Comparison of ENCODE assay signal across 19 cellular contexts in the genomic region with DNA sequence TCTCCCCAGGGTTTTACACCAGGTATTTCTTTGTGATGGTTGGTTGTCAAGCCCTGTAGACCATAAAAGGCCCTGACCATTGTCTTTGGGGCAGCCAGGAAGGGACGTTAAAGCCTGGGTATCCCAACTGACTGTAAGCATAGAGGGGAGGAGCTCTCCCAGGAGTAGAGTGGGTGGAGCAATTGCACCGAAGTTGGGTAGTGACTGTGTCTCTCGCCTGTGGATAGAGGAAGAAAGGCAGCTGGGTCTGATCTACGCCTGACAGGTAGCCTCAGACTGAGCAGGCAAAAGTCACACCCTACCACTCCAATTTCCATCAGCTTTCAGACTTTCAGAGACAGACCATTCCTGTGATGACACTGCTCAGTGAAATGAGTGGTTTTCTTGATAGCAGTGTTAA.
DNase-seq lines count a peak whose midpoint lies in the region; ATAC-seq and TF ChIP-seq lines count a peak whose summit lies in the region.
"Had no signal": no experiment of that assay in that cellular context is flagged by ENCODE, and none has a peak within 500 bp of the region (broad histone marks: within the 10 kb centered on the region; RNA-seq: fewer than 3 reads in every experiment).

No MANE protein-coding gene starts in this region.

- no peaks in the 10 kb centered on the region for H3K9me3 Mint-ChIP-seq in activated naive CD8-positive, alpha-beta T cell treated with anti-CD3 and anti-CD28 coated beads, Interleukin-2, amount 50 U/mL, for 24 hours
- no peaks in the 10 kb centered on the region for H3K9me3 Mint-ChIP-seq in activated naive CD8-positive, alpha-beta T cell treated with anti-CD3 and anti-CD28 coated beads for 36 hours
- H3K9me3 Mint-ChIP-seq in WTC11 = no peaks in the 10 kb centered on the region

- H3K4me1 ChIP-seq in transverse colon = peaks cover 5 to 41% (median 21%) of the 10 kb centered on the region in 4 donors

- H3K27me3 Mint-ChIP-seq in activated naive CD8-positive, alpha-beta T cell treated with anti-CD3 and anti-CD28 coated beads, Interleukin-2, amount 50 U/mL, for 24 hours = no peaks in the 10 kb centered on the region
- H3K27me3 Mint-ChIP-seq in activated naive CD8-positive, alpha-beta T cell treated with anti-CD3 and anti-CD28 coated beads for 36 hours = no peaks in the 10 kb centered on the region
- no peaks in the 10 kb centered on the region for H3K27me3 Mint-ChIP-seq in WTC11 (ENCODE audit: low read depth)

- TF ChIP-seq EP300 in transverse colon (IDR thresholded peaks at IDR 0.05; ENCODE audit: low read depth) = no peak

- POLR2A ChIA-PET in WTC11 (lab: Charles Lee) = interaction anchor here (0.6 kb wide), 1 partner anchor 26 kb away, joined by 3 read pairs; no protein-coding TSS in a partner anchor

- intact Hi-C loops in transverse colon (cut with DNase I; ENCODE audit: low total_unique reads) = no loop called here

- TF ChIP-seq POLR2A in transverse colon (IDR thresholded peaks at IDR 0.05) = no peak

- H3K36me3 ChIP-seq in transverse colon = no peaks in the 10 kb centered on the region
- H3K36me3 ChIP-seq: vagina had no signal

- TF ChIP-seq CTCF in WTC11 (IDR thresholded peaks at IDR 0.05) (no peak), transverse colon (IDR thresholded peaks at IDR 0.05) (no peak)

- peaks cover 18% of the 10 kb centered on the region for H3K36me3 Mint-ChIP-seq in activated naive CD8-positive, alpha-beta T cell treated with anti-CD3 and anti-CD28 coated beads, Interleukin-2, amount 50 U/mL, for 24 hours (ENCODE audit: low read depth)
- peaks cover 6% of the 10 kb centered on the region for H3K36me3 Mint-ChIP-seq in activated naive CD8-positive, alpha-beta T cell treated with anti-CD3 and anti-CD28 coated beads for 36 hours
- peaks cover 2% of the 10 kb centered on the region; the same call in 1 of the 2 replicates for H3K36me3 Mint-ChIP-seq in WTC11

- in situ Hi-C loops in transverse colon (cut with MboI; ENCODE audit: low pct_ligation_motif_present in 1 of 4, low pct_unique_long_range_greater_than_20kb in 1 of 4, low sequenced_read_pairs in 3 of 4) = loop anchor here in 3 of 4 donors (5.0 to 10.0 kb wide), 2 partner anchors 172 to 175 kb away; no protein-coding TSS in a partner anchor

- H3K27ac ChIP-seq in transverse colon = peak overlapping the region in 1 of 4 donors; percentile 5
- H3K27ac ChIP-seq: body of pancreas, neutrophil, vagina had no signal

- H3K9me3 ChIP-seq in transverse colon = no peaks in the 10 kb centered on the region
- H3K9me3 ChIP-seq: body of pancreas, neutrophil, vagina had no signal

- peak; percentile 46 for ATAC-seq in activated naive CD8-positive, alpha-beta T cell treated with anti-CD3 and anti-CD28 coated beads, Interleukin-2, amount 50 U/mL, for 24 hours
- ATAC-seq in WTC11 (peak; percentile 86), esophagus mucosa (no peak)
- ATAC-seq: body of pancreas, HepG2 had no signal

- no peak overlapping the region for H3K27ac Mint-ChIP-seq in activated naive CD8-positive, alpha-beta T cell treated with anti-CD3 and anti-CD28 coated beads, Interleukin-2, amount 50 U/mL, for 24 hours
- H3K27ac Mint-ChIP-seq in activated naive CD8-positive, alpha-beta T cell treated with anti-CD3 and anti-CD28 coated beads for 36 hours = no peak overlapping the region
- peak overlapping the region; percentile 43; the same call in 1 of the 2 replicates for H3K27ac Mint-ChIP-seq in WTC11

- H3K4me3 Mint-ChIP-seq in activated naive CD8-positive, alpha-beta T cell treated with anti-CD3 and anti-CD28 coated beads, Interleukin-2, amount 50 U/mL, for 24 hours = no peak overlapping the region
- H3K4me3 Mint-ChIP-seq in activated naive CD8-positive, alpha-beta T cell treated with anti-CD3 and anti-CD28 coated beads for 36 hours = no peak overlapping the region
- H3K4me3 Mint-ChIP-seq in WTC11 = no peak overlapping the region

- H3K4me1 Mint-ChIP-seq in activated naive CD8-positive, alpha-beta T cell treated with anti-CD3 and anti-CD28 coated beads, Interleukin-2, amount 50 U/mL, for 24 hours = peaks cover 42% of the 10 kb centered on the region
- peaks cover 30% of the 10 kb centered on the region for H3K4me1 Mint-ChIP-seq in activated naive CD8-positive, alpha-beta T cell treated with anti-CD3 and anti-CD28 coated beads for 36 hours
- peaks cover 43% of the 10 kb centered on the region for H3K4me1 Mint-ChIP-seq in WTC11

- WGBS in transverse colon (ENCODE audit: low coverage in 1 of 2), 2 donors = 36 to 40% methylated on average over 1 to 4 of the region's 4 CpGs

- H3K27me3 ChIP-seq in transverse colon = no peaks in the 10 kb centered on the region
- H3K27me3 ChIP-seq: body of pancreas, neutrophil, vagina had no signal

- CTCF ChIA-PET in WTC11 (lab: Charles Lee) = interaction anchor here (0.5 to 4.3 kb wide), 5 partner anchors 18 to 175 kb away, joined by 3 to 34 read pairs (median 5); a partner anchor contains a TSS

- no peak for DNase-seq in activated naive CD8-positive, alpha-beta T cell treated with anti-CD3 and anti-CD28 coated beads, Interleukin-2, amount 50 U/mL, for 24 hours
- no peak for DNase-seq in activated naive CD8-positive, alpha-beta T cell treated with anti-CD3 and anti-CD28 coated beads for 36 hours
- DNase-seq in WTC11 (ENCODE audit: low spot score) (peak; percentile 30), left kidney (ENCODE audit: low read depth, low spot score) (peak; percentile 39), transverse colon (peak; percentile 28), NCI-H2227 treated with DMSO at 0.1 percent for 48 hours (lab: John Stamatoyannopoulos, UW) (no peak), T1000 (lab: John Stamatoyannopoulos, UW) (no peak)
- DNase-seq: activated naive CD4-positive, alpha-beta T cell treated with Interleukin-2 at 50 U/mL for 16 hours; body of pancreas; dermis blood vessel endothelial cell; glutamatergic neuron; NCI-H446 treated with DMSO at 0.1 percent for 48 hours; retina; SHP77; T-helper 1 cell had no signal

- no peak overlapping the region for H3K4me3 ChIP-seq in transverse colon
- H3K4me3 ChIP-seq: body of pancreas, vagina had no signal

TF ChIP-seq in WTC11, 78 proteins besides CTCF, POLR2A, EP300 and RAD21:
- TF ChIP-seq ATF1 (CRISPR knock-in tag; IDR thresholded peaks at IDR 0.05) (no peak), SOX15 (CRISPR knock-in tag; IDR thresholded peaks at IDR 0.05) (no peak), GTF2I (CRISPR knock-in tag; conservative IDR thresholded peaks at IDR 0.05) (no peak), ZNF423 (CRISPR knock-in tag; IDR thresholded peaks at IDR 0.05) (no peak), ETV6 (CRISPR knock-in tag; IDR thresholded peaks at IDR 0.05) (no peak), SMAD3 (CRISPR knock-in tag; IDR thresholded peaks at IDR 0.05; ENCODE audit: borderline replicate concordance) (no peak), ELF4 (CRISPR knock-in tag; IDR thresholded peaks at IDR 0.05; ENCODE audit: low read depth) (no peak), TEAD1 (CRISPR knock-in tag; IDR thresholded peaks at IDR 0.05) (no peak), CBFB (CRISPR knock-in tag; IDR thresholded peaks at IDR 0.05; ENCODE audit: low read depth) (no peak), TP53 (CRISPR knock-in tag; IDR thresholded peaks at IDR 0.05) (no peak)
- TF ChIP-seq, protein P1, sequence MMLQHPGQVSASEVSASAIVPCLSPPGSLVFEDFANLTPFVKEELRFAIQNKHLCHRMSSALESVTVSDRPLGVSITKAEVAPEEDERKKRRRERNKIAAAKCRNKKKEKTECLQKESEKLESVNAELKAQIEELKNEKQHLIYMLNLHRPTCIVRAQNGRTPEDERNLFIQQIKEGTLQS (CRISPR knock-in tag; conservative IDR thresholded peaks at IDR 0.05) = no peak
- TF ChIP-seq, protein P2, sequence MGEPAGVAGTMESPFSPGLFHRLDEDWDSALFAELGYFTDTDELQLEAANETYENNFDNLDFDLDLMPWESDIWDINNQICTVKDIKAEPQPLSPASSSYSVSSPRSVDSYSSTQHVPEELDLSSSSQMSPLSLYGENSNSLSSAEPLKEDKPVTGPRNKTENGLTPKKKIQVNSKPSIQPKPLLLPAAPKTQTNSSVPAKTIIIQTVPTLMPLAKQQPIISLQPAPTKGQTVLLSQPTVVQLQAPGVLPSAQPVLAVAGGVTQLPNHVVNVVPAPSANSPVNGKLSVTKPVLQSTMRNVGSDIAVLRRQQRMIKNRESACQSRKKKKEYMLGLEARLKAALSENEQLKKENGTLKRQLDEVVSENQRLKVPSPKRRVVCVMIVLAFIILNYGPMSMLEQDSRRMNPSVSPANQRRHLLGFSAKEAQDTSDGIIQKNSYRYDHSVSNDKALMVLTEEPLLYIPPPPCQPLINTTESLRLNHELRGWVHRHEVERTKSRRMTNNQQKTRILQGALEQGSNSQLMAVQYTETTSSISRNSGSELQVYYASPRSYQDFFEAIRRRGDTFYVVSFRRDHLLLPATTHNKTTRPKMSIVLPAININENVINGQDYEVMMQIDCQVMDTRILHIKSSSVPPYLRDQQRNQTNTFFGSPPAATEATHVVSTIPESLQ (CRISPR knock-in tag; IDR thresholded peaks at IDR 0.05) = no peak
- TF ChIP-seq, protein P3, sequence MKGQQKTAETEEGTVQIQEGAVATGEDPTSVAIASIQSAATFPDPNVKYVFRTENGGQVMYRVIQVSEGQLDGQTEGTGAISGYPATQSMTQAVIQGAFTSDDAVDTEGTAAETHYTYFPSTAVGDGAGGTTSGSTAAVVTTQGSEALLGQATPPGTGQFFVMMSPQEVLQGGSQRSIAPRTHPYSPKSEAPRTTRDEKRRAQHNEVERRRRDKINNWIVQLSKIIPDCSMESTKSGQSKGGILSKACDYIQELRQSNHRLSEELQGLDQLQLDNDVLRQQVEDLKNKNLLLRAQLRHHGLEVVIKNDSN (CRISPR knock-in tag; IDR thresholded peaks at IDR 0.05) = no peak

Comparison
In these comparisons a context has a peak if more than half of its experiments do, and no peak if none do; other contexts are left out.
1. DNase-seq: peak in WTC11 (single experiment), left kidney (single experiment) and transverse colon (single experiment); none in activated naive CD8-positive, alpha-beta T cell treated with anti-CD3 and anti-CD28 coated beads, Interleukin-2, amount 50 U/mL, for 24 hours (single experiment), activated naive CD8-positive, alpha-beta T cell treated with anti-CD3 and anti-CD28 coated beads for 36 hours (single experiment), NCI-H2227 treated with DMSO at 0.1 percent for 48 hours (single experiment) and T1000 (single experiment).